ENCODE assay signal across 38 cellular contexts in genomic region chr17:79587945-79588344, GRCh38. TPM values are rescaled to one million over a fixed set of nuclear protein-coding genes. Genes with fewer than 3 reads are reported as not detected.
"Had no signal": no experiment of that assay in that cellular context is flagged by ENCODE, and none has a peak within 500 bp of the region (broad histone marks: within the 10 kb centered on the region; RNA-seq: fewer than 3 reads in every experiment).

No MANE protein-coding gene starts in this region.

- H3K9me3 ChIP-seq: MG63 had no signal

- H3K36me3 ChIP-seq: MG63 had no signal

- H3K27ac ChIP-seq: KMS-11 had no signal

- DNase-seq: Karpas-422, Kasumi-1, MG63, MM.1S, MV-4-11, NCI-H1048, NCI-H1092, NCI-H1092 treated with DMSO at 0.1 percent for 48 hours, NCI-H1105, NCI-H1105 treated with DMSO at 0.1 percent for 48 hours, NCI-H1417, NCI-H1417 treated with DMSO at 0.1 percent for 48 hours, NCI-H1436, NCI-H1436 treated with DMSO at 0.1 percent for 48 hours, NCI-H146, NCI-H1694, NCI-H1694 treated with DMSO at 0.1 percent for 48 hours, NCI-H187, NCI-H187 treated with DMSO at 0.1 percent for 48 hours, NCI-H1930, NCI-H2029, NCI-H2029 treated with DMSO at 0.1 percent for 48 hours, NCI-H2081, NCI-H2081 treated with DMSO at 0.1 percent for 48 hours, NCI-H2107, NCI-H2171, NCI-H2171 treated with DMSO at 0.1 percent for 48 hours, NCI-H2227 treated with DMSO at 0.1 percent for 48 hours, NCI-H226, NCI-H345, NCI-H446, NCI-H446 treated with DMSO at 0.1 percent for 48 hours, NCI-H510A, NCI-H510A treated with DMSO at 0.1 percent for 48 hours had no signal

- H3K4me2 ChIP-seq: KMS-11 had no signal

- H3K4me3 ChIP-seq: MG63 had no signal

RNA-seq across cellular contexts. Expression of gene RBFOX3, which starts 22.9 kb away (rescaled TPM):
- total RNA-seq: LHCN-M2, M059J, MCF 10A had no signal
